Comparison of ENCODE assay signal across 1 cellular context in the genomic region with DNA sequence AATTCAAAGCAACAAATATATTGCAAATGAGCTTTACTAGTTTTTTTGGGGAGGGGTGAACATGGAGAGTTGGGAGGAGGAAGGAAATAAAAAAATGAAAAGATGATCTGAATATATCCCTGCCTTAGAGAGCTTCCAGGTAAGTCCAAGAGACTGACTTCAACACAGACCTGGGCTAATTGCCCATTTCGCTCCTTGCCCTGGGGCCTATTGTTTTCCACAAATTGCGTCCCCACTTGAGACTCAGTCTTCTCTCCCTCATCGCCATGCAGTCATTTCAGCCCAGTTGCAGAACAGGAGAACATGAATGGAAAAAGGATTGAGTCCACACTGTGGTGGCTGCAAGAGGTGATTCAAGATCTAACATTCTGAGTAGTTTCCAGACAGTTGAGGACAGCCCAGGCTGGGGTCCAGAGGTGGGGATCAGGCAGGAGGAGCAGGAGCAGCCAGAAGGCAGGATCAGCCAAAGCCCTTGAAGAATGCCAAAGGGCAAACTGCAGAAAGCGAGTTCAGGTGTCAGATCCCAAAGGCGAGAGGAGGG.
TF ChIP-seq lines count a peak whose summit lies in the region.

No MANE protein-coding gene starts in this region.

TF ChIP-seq in K562, 482 proteins besides CTCF, POLR2A, EP300 and RAD21:
- TF ChIP-seq JUN (IDR thresholded peaks at IDR 0.05; ENCODE audit: borderline replicate concordance, low read depth, low read length) (no peak), JUN (CRISPR knock-in tag; IDR thresholded peaks at IDR 0.05; ENCODE audit: borderline replicate concordance) (no peak), RNF2 (IDR thresholded peaks at IDR 0.05) (no peak), PCBP1 (IDR thresholded peaks at IDR 0.05; ENCODE audit: low read depth, low read length, poor library complexity, severe bottlenecking) (no peak), ADNP (tag; IDR thresholded peaks at IDR 0.05) (no peak), LCOR (CRISPR knock-in tag; IDR thresholded peaks at IDR 0.05) (no peak), ZNF263 (CRISPR knock-in tag; IDR thresholded peaks at IDR 0.05; ENCODE audit: borderline replicate concordance) (no peak), XRCC3 (IDR thresholded peaks at IDR 0.05) (no peak), ZNF224 (CRISPR knock-in tag; IDR thresholded peaks at IDR 0.05) (no peak), POLR2AphosphoS2 (IDR thresholded peaks at IDR 0.05; ENCODE audit: low read length) (no peak)
- TF ChIP-seq, protein P1, sequence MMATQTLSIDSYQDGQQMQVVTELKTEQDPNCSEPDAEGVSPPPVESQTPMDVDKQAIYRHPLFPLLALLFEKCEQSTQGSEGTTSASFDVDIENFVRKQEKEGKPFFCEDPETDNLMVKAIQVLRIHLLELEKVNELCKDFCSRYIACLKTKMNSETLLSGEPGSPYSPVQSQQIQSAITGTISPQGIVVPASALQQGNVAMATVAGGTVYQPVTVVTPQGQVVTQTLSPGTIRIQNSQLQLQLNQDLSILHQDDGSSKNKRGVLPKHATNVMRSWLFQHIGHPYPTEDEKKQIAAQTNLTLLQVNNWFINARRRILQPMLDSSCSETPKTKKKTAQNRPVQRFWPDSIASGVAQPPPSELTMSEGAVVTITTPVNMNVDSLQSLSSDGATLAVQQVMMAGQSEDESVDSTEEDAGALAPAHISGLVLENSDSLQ (IDR thresholded peaks at IDR 0.05), result no peak
- TF ChIP-seq, protein P2, sequence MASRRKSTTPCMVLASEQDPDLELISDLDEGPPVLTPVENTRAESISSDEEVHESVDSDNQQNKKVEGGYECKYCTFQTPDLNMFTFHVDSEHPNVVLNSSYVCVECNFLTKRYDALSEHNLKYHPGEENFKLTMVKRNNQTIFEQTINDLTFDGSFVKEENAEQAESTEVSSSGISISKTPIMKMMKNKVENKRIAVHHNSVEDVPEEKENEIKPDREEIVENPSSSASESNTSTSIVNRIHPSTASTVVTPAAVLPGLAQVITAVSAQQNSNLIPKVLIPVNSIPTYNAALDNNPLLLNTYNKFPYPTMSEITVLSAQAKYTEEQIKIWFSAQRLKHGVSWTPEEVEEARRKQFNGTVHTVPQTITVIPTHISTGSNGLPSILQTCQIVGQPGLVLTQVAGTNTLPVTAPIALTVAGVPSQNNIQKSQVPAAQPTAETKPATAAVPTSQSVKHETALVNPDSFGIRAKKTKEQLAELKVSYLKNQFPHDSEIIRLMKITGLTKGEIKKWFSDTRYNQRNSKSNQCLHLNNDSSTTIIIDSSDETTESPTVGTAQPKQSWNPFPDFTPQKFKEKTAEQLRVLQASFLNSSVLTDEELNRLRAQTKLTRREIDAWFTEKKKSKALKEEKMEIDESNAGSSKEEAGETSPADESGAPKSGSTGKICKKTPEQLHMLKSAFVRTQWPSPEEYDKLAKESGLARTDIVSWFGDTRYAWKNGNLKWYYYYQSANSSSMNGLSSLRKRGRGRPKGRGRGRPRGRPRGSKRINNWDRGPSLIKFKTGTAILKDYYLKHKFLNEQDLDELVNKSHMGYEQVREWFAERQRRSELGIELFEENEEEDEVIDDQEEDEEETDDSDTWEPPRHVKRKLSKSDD (conservative IDR thresholded peaks at IDR 0.05; ENCODE audit: low read length), result no peak
- TF ChIP-seq, protein P3, sequence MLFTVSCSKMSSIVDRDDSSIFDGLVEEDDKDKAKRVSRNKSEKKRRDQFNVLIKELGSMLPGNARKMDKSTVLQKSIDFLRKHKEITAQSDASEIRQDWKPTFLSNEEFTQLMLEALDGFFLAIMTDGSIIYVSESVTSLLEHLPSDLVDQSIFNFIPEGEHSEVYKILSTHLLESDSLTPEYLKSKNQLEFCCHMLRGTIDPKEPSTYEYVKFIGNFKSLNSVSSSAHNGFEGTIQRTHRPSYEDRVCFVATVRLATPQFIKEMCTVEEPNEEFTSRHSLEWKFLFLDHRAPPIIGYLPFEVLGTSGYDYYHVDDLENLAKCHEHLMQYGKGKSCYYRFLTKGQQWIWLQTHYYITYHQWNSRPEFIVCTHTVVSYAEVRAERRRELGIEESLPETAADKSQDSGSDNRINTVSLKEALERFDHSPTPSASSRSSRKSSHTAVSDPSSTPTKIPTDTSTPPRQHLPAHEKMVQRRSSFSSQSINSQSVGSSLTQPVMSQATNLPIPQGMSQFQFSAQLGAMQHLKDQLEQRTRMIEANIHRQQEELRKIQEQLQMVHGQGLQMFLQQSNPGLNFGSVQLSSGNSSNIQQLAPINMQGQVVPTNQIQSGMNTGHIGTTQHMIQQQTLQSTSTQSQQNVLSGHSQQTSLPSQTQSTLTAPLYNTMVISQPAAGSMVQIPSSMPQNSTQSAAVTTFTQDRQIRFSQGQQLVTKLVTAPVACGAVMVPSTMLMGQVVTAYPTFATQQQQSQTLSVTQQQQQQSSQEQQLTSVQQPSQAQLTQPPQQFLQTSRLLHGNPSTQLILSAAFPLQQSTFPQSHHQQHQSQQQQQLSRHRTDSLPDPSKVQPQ (CRISPR knock-in tag; IDR thresholded peaks at IDR 0.05; ENCODE audit: borderline replicate concordance), result no peak
